Comparison of ENCODE assay signal across 21 cellular contexts in genomic region chr1:9435101-9435636, GRCh38.
DNase-seq lines count a peak whose midpoint lies in the region; ATAC-seq and TF ChIP-seq lines count a peak whose summit lies in the region.
"Had no signal": no experiment of that assay in that cellular context is flagged by ENCODE, and none has a peak within 500 bp of the region (broad histone marks: within the 10 kb centered on the region; RNA-seq: fewer than 3 reads in every experiment).

No MANE protein-coding gene starts in this region.

- ATAC-seq in Right ventricle myocardium inferior (peak; percentile 13), HG03571 (IDR thresholded peaks at IDR 0.05; ENCODE audit: unreplicated experiment) (no peak), GM21367 (IDR thresholded peaks at IDR 0.05; ENCODE audit: unreplicated experiment) (no peak)
- no peak for ATAC-seq in stimulated activated naive CD8-positive, alpha-beta T cell treated with anti-CD3 and anti-CD28 coated beads, Interleukin-15, Interleukin-2, amounts not matched to agents 100 U/mL and 50 U/mL, for 24 hours
- ATAC-seq: sciatic nerve had no signal

- H3K4me2 ChIP-seq in parathyroid adenoma (ENCODE audit: low read length), result no peak overlapping the region
- H3K4me2 ChIP-seq: neural progenitor cell had no signal

- H3K27ac ChIP-seq in right atrium auricular region (peak overlapping the region; percentile 75 to 90), parathyroid adenoma (peak overlapping the region; percentile 54)
- H3K27ac ChIP-seq: neural progenitor cell, SJSA1 had no signal

- peak overlapping the region; percentile 38 for H2AFZ ChIP-seq in parathyroid adenoma
- H2AFZ ChIP-seq: neural progenitor cell had no signal

- H3K36me3 ChIP-seq in right atrium auricular region (no peaks in the 10 kb centered on the region), parathyroid adenoma (ENCODE audit: control insufficient read depth, insufficient read depth, low read length) (no peaks in the 10 kb centered on the region)
- H3K36me3 ChIP-seq: HAP-1, neural progenitor cell, SJSA1, thyroid gland had no signal

- TF ChIP-seq CTCF in right atrium auricular region (IDR thresholded peaks at IDR 0.05) (no peak), parathyroid adenoma (IDR thresholded peaks at IDR 0.05) (no peak)

- H3K9ac ChIP-seq in parathyroid adenoma, result no peak overlapping the region
- H3K9ac ChIP-seq: neural progenitor cell had no signal

- H3K4me1 ChIP-seq in right atrium auricular region (peaks cover 0 to 59% of the 10 kb centered on the region in 2 donors), parathyroid adenoma (peaks cover 33% of the 10 kb centered on the region)
- H3K4me1 ChIP-seq: HAP-1, neural progenitor cell had no signal

- no peaks in the 10 kb centered on the region for H3K79me2 ChIP-seq in parathyroid adenoma

- H3K27me3 ChIP-seq in right atrium auricular region, result no peaks in the 10 kb centered on the region
- H3K27me3 ChIP-seq in parathyroid adenoma (ENCODE audit: control insufficient read depth, insufficient read depth, low read length), result no peaks in the 10 kb centered on the region
- H3K27me3 ChIP-seq: neural progenitor cell, SJSA1, thyroid gland had no signal

- DNase-seq in Right ventricle myocardium inferior (ENCODE audit: missing footprints), result no peak
- no peak for DNase-seq in cardiac septum (ENCODE audit: low spot score)
- no peak for DNase-seq in right atrium auricular region (ENCODE audit: low spot score)
- DNase-seq in SKM-1 (lab: John Stamatoyannopoulos, UW; ENCODE audit: unreplicated experiment), result no peak
- DNase-seq in stimulated activated naive CD8-positive, alpha-beta T cell treated with anti-CD3 and anti-CD28 coated beads, Interleukin-15, Interleukin-2, amounts not matched to agents 100 U/mL and 50 U/mL, for 24 hours, result no peak
- DNase-seq: activated CD4-positive, alpha-beta T cell treated with anti-CD3 and anti-CD28 coated beads for 4 hours; activated naive CD4-positive, alpha-beta T cell treated with Interleukin-2 at 50 U/mL for 16 hours; C1 segment of cervical spinal cord; effector CD8-positive, alpha-beta T cell; NCI-H1694 treated with DMSO at 0.1 percent for 48 hours; NCI-H446; stimulated activated CD4-positive, alpha-beta T cell treated with anti-CD3 and anti-CD28 coated beads, Interleukin-4, amount 100 ng/mL, for 1 hour; T-helper 9 cell; thyroid gland had no signal

- H3K9me3 ChIP-seq in right atrium auricular region, result no peaks in the 10 kb centered on the region
- H3K9me3 ChIP-seq in parathyroid adenoma (ENCODE audit: control insufficient read depth, low read length), result no peaks in the 10 kb centered on the region
- H3K9me3 ChIP-seq: HAP-1, SJSA1, thyroid gland had no signal

- no peak overlapping the region for H3K4me3 ChIP-seq in right atrium auricular region
- no peak overlapping the region for H3K4me3 ChIP-seq in parathyroid adenoma (ENCODE audit: low read depth, low read length)
- H3K4me3 ChIP-seq: HAP-1, neural progenitor cell, SJSA1, thyroid gland had no signal

- intact Hi-C loops in Right ventricle myocardium inferior (cut with DNase I) (no loop called here), cardiac septum (cut with DNase I) (loop anchor here (5.0 kb wide), 1 partner anchor 143 kb away; the partner anchor contains the start of gene SPSB1)
